In genomic region chr10:29412452-29413004, GRCh38 we compare ENCODE assay signal across 13 cellular contexts.
DNase-seq lines count a peak whose midpoint lies in the region; ATAC-seq, FAIRE-seq and TF ChIP-seq lines count a peak whose summit lies in the region.
"Had no signal": no experiment of that assay in that cellular context is flagged by ENCODE, and none has a peak within 500 bp of the region (broad histone marks: within the 10 kb centered on the region; RNA-seq: fewer than 3 reads in every experiment).

No MANE protein-coding gene starts in this region.

- H3K4me1 ChIP-seq in fibroblast of lung (ENCODE audit: control insufficient read depth, extremely low read depth, insufficient read depth, low read length), result peaks cover 10% of the 10 kb centered on the region
- H3K4me1 ChIP-seq: SJCRH30 had no signal

- FAIRE-seq in H54 (lab: Jason Lieb, UNC), result no peak

- H3K4me1 Mint-ChIP-seq in stimulated activated effector memory CD8-positive, alpha-beta T cell treated with anti-CD3 and anti-CD28 coated beads, Interleukin-12 subunit alpha, Interleukin-12 subunit beta, amount 100 ng/mL, for 72 hours, result peaks cover 34% of the 10 kb centered on the region
- H3K4me1 Mint-ChIP-seq: neural crest cell had no signal

- no peaks in the 10 kb centered on the region for H3K36me3 ChIP-seq in fibroblast of lung (ENCODE audit: control insufficient read depth, insufficient read depth, low read length)

- no peaks in the 10 kb centered on the region for H4K20me1 ChIP-seq in fibroblast of lung (ENCODE audit: control insufficient read depth, extremely low read depth, insufficient read depth, low read length)

- H3K9me3 ChIP-seq in fibroblast of lung (ENCODE audit: control insufficient read depth, insufficient read depth, low read depth, low read length), result no peaks in the 10 kb centered on the region

- ATAC-seq in GM18858 (IDR thresholded peaks at IDR 0.05; ENCODE audit: unreplicated experiment), result peak; percentile 40
- peak; percentile 66 for ATAC-seq in stimulated activated effector memory CD8-positive, alpha-beta T cell treated with anti-CD3 and anti-CD28 coated beads, Interleukin-12 subunit alpha, Interleukin-12 subunit beta, amount 100 ng/mL, for 72 hours
- ATAC-seq: stimulated activated memory B cell treated with anti-CD40 and anti-IgM and Interleukin-4, amounts not matched to agents 10 μg/mL and 1 μg/mL and 100 μg/mL, for 72 hours had no signal

- DNase-seq in NCI-H82 (lab: John Stamatoyannopoulos, UW) (peak; percentile 66), fibroblast of lung (ENCODE audit: low read depth in 2 of 2) (peak in 1 of 2 donors; percentile 61), LoVo (ENCODE audit: low spot score) (no peak), cortex of kidney (lab: John Stamatoyannopoulos, UW) (no peak), H54 (ENCODE audit: insufficient read length, low spot score) (no peak)
- DNase-seq in stimulated activated effector memory CD8-positive, alpha-beta T cell treated with anti-CD3 and anti-CD28 coated beads, Interleukin-12 subunit alpha, Interleukin-12 subunit beta, amount 100 ng/mL, for 72 hours (ENCODE audit: low spot score in 2 of 2), result no peak
- DNase-seq: activated B cell treated with CpG ODN at 0.5 μM for 24 hours, cerebellar nuclear complex, NCI-H1092 treated with DMSO at 0.1 percent for 48 hours, SJCRH30 had no signal

- H3K36me3 Mint-ChIP-seq in stimulated activated effector memory CD8-positive, alpha-beta T cell treated with anti-CD3 and anti-CD28 coated beads, Interleukin-12 subunit alpha, Interleukin-12 subunit beta, amount 100 ng/mL, for 72 hours, result peaks cover 19% of the 10 kb centered on the region

- no peak overlapping the region for H2AFZ ChIP-seq in fibroblast of lung (ENCODE audit: low read length)

- peak overlapping the region in 2 of 4 experiments; percentile 2 to 72 for H3K4me3 ChIP-seq in fibroblast of lung (replicated peaks in 1 of 4; ENCODE audit: control extremely low read depth in 1 of 4, insufficient read depth in 1 of 4, low read depth in 3 of 4, low read length in 4 of 4)
- H3K4me3 ChIP-seq: SJCRH30 had no signal

- H3K9me3 Mint-ChIP-seq in stimulated activated effector memory CD8-positive, alpha-beta T cell treated with anti-CD3 and anti-CD28 coated beads, Interleukin-12 subunit alpha, Interleukin-12 subunit beta, amount 100 ng/mL, for 72 hours, result no peaks in the 10 kb centered on the region
- H3K9me3 Mint-ChIP-seq: activated B cell treated with CpG ODN at 0.5 μM for 24 hours had no signal

- H3K9ac ChIP-seq in fibroblast of lung (ENCODE audit: insufficient read depth, low read length), result no peak overlapping the region

- no peak for TF ChIP-seq CTCF in fibroblast of lung (conservative IDR thresholded peaks at IDR 0.05 in 1 of 2, IDR thresholded peaks at IDR 0.05 in 1 of 2; ENCODE audit: low read depth in 1 of 2, low read length in 2 of 2)

- H3K79me2 ChIP-seq in fibroblast of lung (ENCODE audit: control insufficient read depth, insufficient read depth, low read length), result peaks cover 66% of the 10 kb centered on the region

- H3K4me2 ChIP-seq in fibroblast of lung (ENCODE audit: extremely low read depth, insufficient read depth, low read length), result peak overlapping the region; percentile 54

- no peak overlapping the region for H3K27ac Mint-ChIP-seq in stimulated activated effector memory CD8-positive, alpha-beta T cell treated with anti-CD3 and anti-CD28 coated beads, Interleukin-12 subunit alpha, Interleukin-12 subunit beta, amount 100 ng/mL, for 72 hours
- H3K27ac Mint-ChIP-seq: activated B cell treated with CpG ODN at 0.5 μM for 24 hours; stimulated activated memory B cell treated with anti-CD40 and anti-IgM and Interleukin-4, amounts not matched to agents 10 μg/mL and 1 μg/mL and 100 μg/mL, for 72 hours had no signal

- no peak for TF ChIP-seq POLR2A in H54 (IDR thresholded peaks at IDR 0.05; ENCODE audit: low read depth, low read length)

- H3K27ac ChIP-seq in fibroblast of lung (ENCODE audit: insufficient read depth, low read length), result no peak overlapping the region
- H3K27ac ChIP-seq: SJCRH30 had no signal

- no peak overlapping the region for H3K4me3 Mint-ChIP-seq in stimulated activated effector memory CD8-positive, alpha-beta T cell treated with anti-CD3 and anti-CD28 coated beads, Interleukin-12 subunit alpha, Interleukin-12 subunit beta, amount 100 ng/mL, for 72 hours
- H3K4me3 Mint-ChIP-seq: activated B cell treated with CpG ODN at 0.5 μM for 24 hours; neural crest cell; stimulated activated memory B cell treated with anti-CD40 and anti-IgM and Interleukin-4, amounts not matched to agents 10 μg/mL and 1 μg/mL and 100 μg/mL, for 72 hours had no signal

- H3K27me3 ChIP-seq in fibroblast of lung (ENCODE audit: control insufficient read depth, insufficient read depth, low read length), result no peaks in the 10 kb centered on the region
- H3K27me3 ChIP-seq: SJCRH30 had no signal
